In the genomic region with DNA sequence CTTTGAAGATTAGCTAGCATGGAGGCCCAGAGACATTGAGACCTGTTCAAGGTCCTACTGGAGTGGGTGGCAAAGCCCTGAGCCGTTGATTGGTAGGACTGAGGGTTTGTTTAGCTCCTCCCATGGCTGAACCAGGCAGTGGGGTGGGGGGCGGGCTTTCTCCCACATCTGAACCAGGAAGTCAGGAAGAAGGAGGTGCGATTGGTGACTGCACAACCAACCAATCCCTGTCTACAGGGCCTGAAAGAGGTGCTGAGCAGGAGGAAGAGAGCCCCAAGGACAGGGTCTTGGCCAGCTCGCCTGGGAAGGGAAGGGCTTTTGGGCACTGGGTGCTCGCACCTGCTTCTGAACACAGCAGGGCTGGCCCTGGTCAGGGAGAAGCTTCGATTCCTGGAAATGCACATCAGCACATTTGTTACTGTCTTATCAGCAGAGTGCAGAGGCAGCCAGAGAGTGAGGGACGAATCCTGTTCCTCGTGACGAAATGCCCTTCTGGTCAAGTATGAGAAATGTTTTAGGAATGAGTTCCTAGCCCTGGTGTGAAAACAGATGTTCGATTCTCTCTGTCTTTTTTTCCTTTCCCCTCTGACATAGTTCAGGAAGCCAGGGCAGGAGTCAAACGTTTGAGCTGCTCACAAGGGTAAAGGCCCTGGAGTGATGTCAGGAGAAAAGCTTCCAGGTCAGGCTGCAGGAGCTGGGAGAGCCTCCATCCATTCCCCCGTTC, we compare ENCODE assay signal across 12 cellular contexts.
DNase-seq lines count a peak whose midpoint lies in the region; ATAC-seq and TF ChIP-seq lines count a peak whose summit lies in the region.
"Had no signal": no experiment of that assay in that cellular context is flagged by ENCODE, and none has a peak within 500 bp of the region (broad histone marks: within the 10 kb centered on the region; RNA-seq: fewer than 3 reads in every experiment).

No MANE protein-coding gene starts in this region.

- no peak for TF ChIP-seq CTCF in fibroblast of mammary gland (conservative IDR thresholded peaks at IDR 0.05; ENCODE audit: control insufficient read depth, insufficient read depth, low read depth, low read length)
- no peak for TF ChIP-seq CTCF in Peyer's patch (IDR thresholded peaks at IDR 0.05)

- no peaks in the 10 kb centered on the region for H3K36me3 ChIP-seq in Peyer's patch
- H3K36me3 ChIP-seq: uterus had no signal

- H3K27ac ChIP-seq in Peyer's patch = no peak overlapping the region
- H3K27ac ChIP-seq: uterus had no signal

- no peak for ATAC-seq in HG03139 (IDR thresholded peaks at IDR 0.05; ENCODE audit: unreplicated experiment)
- ATAC-seq in naive thymus-derived CD8-positive, alpha-beta T cell = no peak

- TF ChIP-seq POLR2A in Peyer's patch (IDR thresholded peaks at IDR 0.05) = no peak

- H3K4me1 ChIP-seq in Peyer's patch = peaks cover 0 to 3% (median 0%) of the 10 kb centered on the region in 4 donors
- H3K4me1 ChIP-seq: uterus had no signal

- H3K4me3 ChIP-seq in fibroblast of mammary gland (ENCODE audit: control insufficient read depth, low read depth, low read length) = no peak overlapping the region
- H3K4me3 ChIP-seq in Peyer's patch = no peak overlapping the region
- H3K4me3 ChIP-seq: uterus had no signal

- no peak overlapping the region for H3K4me3 Mint-ChIP-seq in naive thymus-derived CD8-positive, alpha-beta T cell
- H3K4me3 Mint-ChIP-seq in activated CD4-positive, alpha-beta memory T cell treated with anti-CD3 and anti-CD28 coated beads, Interleukin-2, amount 10 ng/mL, durations not matched to agents 7 days and 5 days = no peak overlapping the region
- H3K4me3 Mint-ChIP-seq: activated naive CD8-positive, alpha-beta T cell treated with anti-CD3 and anti-CD28 coated beads, Interleukin-2, amount 10 ng/mL, durations not matched to agents 7 days and 5 days had no signal

- H3K9me3 ChIP-seq in Peyer's patch = no peaks in the 10 kb centered on the region
- H3K9me3 ChIP-seq: uterus had no signal

- DNase-seq in EH (ENCODE audit: low read depth) (peak; percentile 84), RPMI7951 (ENCODE audit: low read depth) (peak; percentile 90), fibroblast of mammary gland (ENCODE audit: low read depth) (peak; percentile 97), non-pigmented ciliary epithelial cell (ENCODE audit: low read depth) (peak; percentile 44), Peyer's patch (no peak)
- DNase-seq in naive thymus-derived CD8-positive, alpha-beta T cell = no peak
- DNase-seq in activated CD4-positive, alpha-beta memory T cell treated with anti-CD3 and anti-CD28 coated beads, Interleukin-2, amount 10 ng/mL, durations not matched to agents 7 days and 5 days = no peak
- DNase-seq: activated naive CD8-positive, alpha-beta T cell treated with anti-CD3 and anti-CD28 coated beads, Interleukin-2, amount 10 ng/mL, durations not matched to agents 7 days and 5 days; NCI-H510A treated with DMSO at 0.1 percent for 48 hours; stimulated activated CD4-positive, alpha-beta T cell treated with anti-CD3 and anti-CD28 coated beads, Interleukin-2, amount 100 ng/mL, for 24 hours had no signal

- no peaks in the 10 kb centered on the region for H3K27me3 ChIP-seq in Peyer's patch
- H3K27me3 ChIP-seq: uterus had no signal

- POLR2A ChIA-PET in naive thymus-derived CD8-positive, alpha-beta T cell (lab: Charles Lee) = no interaction called here
- POLR2A ChIA-PET in activated CD4-positive, alpha-beta memory T cell treated with anti-CD3 and anti-CD28 coated beads, Interleukin-2, amount 10 ng/mL, durations not matched to agents 7 days and 5 days (lab: Charles Lee) = no interaction called here

- H3K4me1 Mint-ChIP-seq in naive thymus-derived CD8-positive, alpha-beta T cell = no peaks in the 10 kb centered on the region
- no peaks in the 10 kb centered on the region for H3K4me1 Mint-ChIP-seq in activated CD4-positive, alpha-beta memory T cell treated with anti-CD3 and anti-CD28 coated beads, Interleukin-2, amount 10 ng/mL, durations not matched to agents 7 days and 5 days
- H3K4me1 Mint-ChIP-seq: activated naive CD8-positive, alpha-beta T cell treated with anti-CD3 and anti-CD28 coated beads, Interleukin-2, amount 10 ng/mL, durations not matched to agents 7 days and 5 days had no signal

- H3K27me3 Mint-ChIP-seq in naive thymus-derived CD8-positive, alpha-beta T cell = no peaks in the 10 kb centered on the region
- H3K27me3 Mint-ChIP-seq in activated CD4-positive, alpha-beta memory T cell treated with anti-CD3 and anti-CD28 coated beads, Interleukin-2, amount 10 ng/mL, durations not matched to agents 7 days and 5 days = no peaks in the 10 kb centered on the region
- H3K27me3 Mint-ChIP-seq: activated naive CD8-positive, alpha-beta T cell treated with anti-CD3 and anti-CD28 coated beads, Interleukin-2, amount 10 ng/mL, durations not matched to agents 7 days and 5 days had no signal

- CTCF ChIA-PET in activated CD4-positive, alpha-beta memory T cell treated with anti-CD3 and anti-CD28 coated beads, Interleukin-2, amount 10 ng/mL, durations not matched to agents 7 days and 5 days (lab: Charles Lee) = no interaction called here

- no peaks in the 10 kb centered on the region for H3K36me3 Mint-ChIP-seq in naive thymus-derived CD8-positive, alpha-beta T cell
- no peaks in the 10 kb centered on the region for H3K36me3 Mint-ChIP-seq in activated CD4-positive, alpha-beta memory T cell treated with anti-CD3 and anti-CD28 coated beads, Interleukin-2, amount 10 ng/mL, durations not matched to agents 7 days and 5 days (ENCODE audit: low read depth)
- H3K36me3 Mint-ChIP-seq: activated naive CD8-positive, alpha-beta T cell treated with anti-CD3 and anti-CD28 coated beads, Interleukin-2, amount 10 ng/mL, durations not matched to agents 7 days and 5 days had no signal

- H3K27ac Mint-ChIP-seq in naive thymus-derived CD8-positive, alpha-beta T cell = no peak overlapping the region
- no peak overlapping the region for H3K27ac Mint-ChIP-seq in activated CD4-positive, alpha-beta memory T cell treated with anti-CD3 and anti-CD28 coated beads, Interleukin-2, amount 10 ng/mL, durations not matched to agents 7 days and 5 days
- H3K27ac Mint-ChIP-seq: activated naive CD8-positive, alpha-beta T cell treated with anti-CD3 and anti-CD28 coated beads, Interleukin-2, amount 10 ng/mL, durations not matched to agents 7 days and 5 days had no signal

- H3K9me3 Mint-ChIP-seq in naive thymus-derived CD8-positive, alpha-beta T cell = peaks cover 0 to 5% (median 0%) of the 10 kb centered on the region in 9 donors
- H3K9me3 Mint-ChIP-seq in activated CD4-positive, alpha-beta memory T cell treated with anti-CD3 and anti-CD28 coated beads, Interleukin-2, amount 10 ng/mL, durations not matched to agents 7 days and 5 days = no peaks in the 10 kb centered on the region
- H3K9me3 Mint-ChIP-seq: activated naive CD8-positive, alpha-beta T cell treated with anti-CD3 and anti-CD28 coated beads, Interleukin-2, amount 10 ng/mL, durations not matched to agents 7 days and 5 days had no signal

Comparison
In these comparisons a context has a peak if more than half of its experiments do, and no peak if none do; other contexts are left out.
1. DNase-seq: peak in EH (single experiment), RPMI7951 (single experiment), fibroblast of mammary gland (single experiment) and non-pigmented ciliary epithelial cell (single experiment); none in Peyer's patch (0 of 3), naive thymus-derived CD8-positive, alpha-beta T cell (0 of 10) and activated CD4-positive, alpha-beta memory T cell treated with anti-CD3 and anti-CD28 coated beads, Interleukin-2, amount 10 ng/mL, durations not matched to agents 7 days and 5 days (single experiment).